23 cellular contexts compared by ENCODE assay signal in genomic region chr14:24228902-24229301, GRCh38.
"Had no signal": no experiment of that assay in that cellular context is flagged by ENCODE, and none has a peak within 500 bp of the region (broad histone marks: within the 10 kb centered on the region; RNA-seq: fewer than 3 reads in every experiment).

No MANE protein-coding gene starts in this region.

- H3K9me3 Mint-ChIP-seq: activated CD4-positive, alpha-beta memory T cell treated with anti-CD3 and anti-CD28 coated beads, Interleukin-2, amount 10 ng/mL, durations not matched to agents 7 days and 5 days; activated CD4-positive, alpha-beta T cell treated with anti-CD3 and anti-CD28 coated beads, Interleukin-2, amount 10 ng/mL, durations not matched to agents 24 days and 14 days; activated naive CD4-positive, alpha-beta T cell treated with anti-CD3 and anti-CD28 coated beads, Interleukin-2, amount 50 U/mL, for 24 hours; nephron progenitor cell; stimulated activated memory B cell treated with anti-CD40 and anti-IgM and Interleukin-4, amounts not matched to agents 10 μg/mL and 1 μg/mL and 100 μg/mL, for 72 hours; stimulated activated naive CD8-positive, alpha-beta T cell treated with anti-CD3 and anti-CD28 coated beads, Interleukin-15, amount 100 ng/mL, for 72 hours; T-helper 1 cell treated with Interleukin-12 subunit alpha and Interleukin-12 subunit beta and Interleukin-4 antibody, amounts not matched to agents 30 μg/mL and 1 μg/mL, for 36 hours had no signal

- DNase-seq: activated CD4-positive, alpha-beta memory T cell treated with anti-CD3 and anti-CD28 coated beads, Interleukin-2, amount 10 ng/mL, durations not matched to agents 7 days and 5 days; activated CD4-positive, alpha-beta T cell treated with anti-CD3 and anti-CD28 coated beads, Interleukin-2, amount 10 ng/mL, durations not matched to agents 24 days and 14 days; activated CD8-positive, alpha-beta memory T cell treated with anti-CD3 and anti-CD28 coated beads, Interleukin-2, amount 10 ng/mL, durations not matched to agents 7 days and 5 days; activated gamma-delta T cell treated with Interleukin-2 at 50 U/mL for 16 hours; amniotic stem cell; caudate nucleus; kidney glomerular epithelial cell; mesendoderm; nephron progenitor cell; psoas muscle; sigmoid colon; small intestine; stimulated activated CD4-positive, alpha-beta T cell treated with anti-CD3 and anti-CD28 coated beads, Interleukin-4, amount 100 ng/mL, for 24 hours; stimulated activated naive CD8-positive, alpha-beta T cell treated with anti-CD3 and anti-CD28 coated beads, Interleukin-15, amount 100 ng/mL, for 72 hours; substantia nigra; T1000; upper lobe of left lung; WERI-Rb-1 had no signal

- H3K27ac Mint-ChIP-seq: activated CD4-positive, alpha-beta memory T cell treated with anti-CD3 and anti-CD28 coated beads, Interleukin-2, amount 10 ng/mL, durations not matched to agents 7 days and 5 days; activated CD4-positive, alpha-beta T cell treated with anti-CD3 and anti-CD28 coated beads, Interleukin-2, amount 10 ng/mL, durations not matched to agents 24 days and 14 days; nephron progenitor cell; stimulated activated memory B cell treated with anti-CD40 and anti-IgM and Interleukin-4, amounts not matched to agents 10 μg/mL and 1 μg/mL and 100 μg/mL, for 72 hours; T-helper 1 cell treated with Interleukin-12 subunit alpha and Interleukin-12 subunit beta and Interleukin-4 antibody, amounts not matched to agents 30 μg/mL and 1 μg/mL, for 36 hours had no signal

- H3K4me3 Mint-ChIP-seq: activated CD4-positive, alpha-beta memory T cell treated with anti-CD3 and anti-CD28 coated beads, Interleukin-2, amount 10 ng/mL, durations not matched to agents 7 days and 5 days; activated CD4-positive, alpha-beta T cell treated with anti-CD3 and anti-CD28 coated beads, Interleukin-2, amount 10 ng/mL, durations not matched to agents 24 days and 14 days; activated CD8-positive, alpha-beta memory T cell treated with anti-CD3 and anti-CD28 coated beads, Interleukin-2, amount 10 ng/mL, durations not matched to agents 7 days and 5 days; activated naive CD4-positive, alpha-beta T cell treated with anti-CD3 and anti-CD28 coated beads, Interleukin-2, amount 50 U/mL, for 24 hours; nephron progenitor cell; stimulated activated memory B cell treated with anti-CD40 and anti-IgM and Interleukin-4, amounts not matched to agents 10 μg/mL and 1 μg/mL and 100 μg/mL, for 72 hours; stimulated activated naive CD8-positive, alpha-beta T cell treated with anti-CD3 and anti-CD28 coated beads, Interleukin-15, amount 100 ng/mL, for 72 hours; T-helper 1 cell treated with Interleukin-12 subunit alpha and Interleukin-12 subunit beta and Interleukin-4 antibody, amounts not matched to agents 30 μg/mL and 1 μg/mL, for 36 hours had no signal

- ATAC-seq: activated CD4-positive, CD25-positive, alpha-beta regulatory T cell treated with anti-CD3 and anti-CD28 coated beads, Interleukin-2, amount 50 U/mL, for 24 hours; activated CD8-positive, alpha-beta memory T cell treated with anti-CD3 and anti-CD28 coated beads, Interleukin-2, amount 10 ng/mL, durations not matched to agents 7 days and 5 days; left lobe of liver; psoas muscle; stimulated activated memory B cell treated with anti-CD40 and anti-IgM and Interleukin-4, amounts not matched to agents 10 μg/mL and 1 μg/mL and 100 μg/mL, for 72 hours; stimulated activated naive CD8-positive, alpha-beta T cell treated with anti-CD3 and anti-CD28 coated beads, Interleukin-15, amount 100 ng/mL, for 72 hours had no signal

- H3K27me3 Mint-ChIP-seq: activated CD4-positive, alpha-beta memory T cell treated with anti-CD3 and anti-CD28 coated beads, Interleukin-2, amount 10 ng/mL, durations not matched to agents 7 days and 5 days; activated CD4-positive, alpha-beta T cell treated with anti-CD3 and anti-CD28 coated beads, Interleukin-2, amount 10 ng/mL, durations not matched to agents 24 days and 14 days; activated CD8-positive, alpha-beta memory T cell treated with anti-CD3 and anti-CD28 coated beads, Interleukin-2, amount 10 ng/mL, durations not matched to agents 7 days and 5 days; activated naive CD4-positive, alpha-beta T cell treated with anti-CD3 and anti-CD28 coated beads, Interleukin-2, amount 50 U/mL, for 24 hours; stimulated activated memory B cell treated with anti-CD40 and anti-IgM and Interleukin-4, amounts not matched to agents 10 μg/mL and 1 μg/mL and 100 μg/mL, for 72 hours; stimulated activated naive CD8-positive, alpha-beta T cell treated with anti-CD3 and anti-CD28 coated beads, Interleukin-15, amount 100 ng/mL, for 72 hours had no signal
